ENCODE assay signal across 8 cellular contexts in genomic region chr5:158435161-158435616, GRCh38.
DNase-seq lines count a peak whose midpoint lies in the region; ATAC-seq, FAIRE-seq and TF ChIP-seq lines count a peak whose summit lies in the region.

No MANE protein-coding gene starts in this region.

- no peak overlapping the region for H2BK120ac ChIP-seq in trophoblast cell (ENCODE audit: insufficient read depth, low read length, poor library complexity)

- no peaks in the 10 kb centered on the region for H3K4me1 ChIP-seq in pancreas
- no peaks in the 10 kb centered on the region for H3K4me1 ChIP-seq in trophoblast cell (ENCODE audit: control insufficient read depth in 1 of 2, insufficient read depth in 2 of 2, low read length in 2 of 2)

- TF ChIP-seq CTCF in NB4 (IDR thresholded peaks at IDR 0.05; ENCODE audit: low read depth, low read length), result no peak
- no peak for TF ChIP-seq CTCF in pancreas (IDR thresholded peaks at IDR 0.05)

- H3K18ac ChIP-seq in trophoblast cell (ENCODE audit: low read length), result no peak overlapping the region

- no peak overlapping the region for H2AK5ac ChIP-seq in trophoblast cell (ENCODE audit: low read length)

- no peaks in the 10 kb centered on the region for H3K79me2 ChIP-seq in trophoblast cell (ENCODE audit: control insufficient read depth, insufficient read depth, low read length, poor library complexity)

- no peak for TF ChIP-seq POLR2A in NB4 (IDR thresholded peaks at IDR 0.05; ENCODE audit: extremely low read depth, insufficient read length)

- FAIRE-seq in pancreas (lab: Jason Lieb, UNC), result no peak

- H3K27ac ChIP-seq in pancreas (no peak overlapping the region), trophoblast cell (ENCODE audit: low read depth, low read length) (no peak overlapping the region)

- H3K36me3 ChIP-seq in pancreas, result no peaks in the 10 kb centered on the region
- H3K36me3 ChIP-seq in trophoblast cell (ENCODE audit: control insufficient read depth in 1 of 2, insufficient read depth in 2 of 2, low read length in 2 of 2), result no peaks in the 10 kb centered on the region

- H3K79me1 ChIP-seq in trophoblast cell (ENCODE audit: low read length), result no peaks in the 10 kb centered on the region

- H2BK5ac ChIP-seq in trophoblast cell (ENCODE audit: low read depth, low read length, poor library complexity), result no peak overlapping the region

- H4K12ac ChIP-seq in trophoblast cell (ENCODE audit: low read depth, low read length), result no peak overlapping the region

- peak overlapping the region; percentile 1 for H3K4me3 ChIP-seq in NB4 (ENCODE audit: low read depth, low read length)
- no peak overlapping the region for H3K4me3 ChIP-seq in pancreas
- H3K4me3 ChIP-seq in trophoblast cell (ENCODE audit: low read depth, low read length), result no peak overlapping the region

- no peak overlapping the region for H3K9ac ChIP-seq in trophoblast cell (ENCODE audit: low read length)

- H3K27me3 ChIP-seq in pancreas, result no peaks in the 10 kb centered on the region
- no peaks in the 10 kb centered on the region for H3K27me3 ChIP-seq in trophoblast cell (ENCODE audit: insufficient read depth, low read length)

- H4K8ac ChIP-seq in trophoblast cell (ENCODE audit: low read depth, low read length), result no peak overlapping the region

- H4K91ac ChIP-seq in trophoblast cell (ENCODE audit: low read depth, low read length), result no peak overlapping the region

- intact Hi-C loops in pancreas (cut with DNase I), result no loop called here

- H3K9me3 ChIP-seq in pancreas, result no peaks in the 10 kb centered on the region
- no peaks in the 10 kb centered on the region for H3K9me3 ChIP-seq in trophoblast cell (ENCODE audit: insufficient read depth, low read depth, low read length)

- ATAC-seq in GM18499 (IDR thresholded peaks at IDR 0.05; ENCODE audit: insufficient read depth, unreplicated experiment), result peak; percentile 41
- peak; percentile 61 for ATAC-seq in HG02571 (IDR thresholded peaks at IDR 0.05; ENCODE audit: unreplicated experiment)
- ATAC-seq in pancreas, result no peak

- 70 to 82% methylated on average over 4 of the region's 4 CpGs for WGBS in pancreas, 2 donors
- no CpG with 5 or more reads among the region's 4 CpGs for WGBS in trophoblast cell (ENCODE audit: extremely low coverage, insufficient coverage, insufficient read length)

- H2BK12ac ChIP-seq in trophoblast cell (ENCODE audit: low read length), result no peak overlapping the region

- no peak overlapping the region for H3K14ac ChIP-seq in trophoblast cell (ENCODE audit: low read length)

- H2AFZ ChIP-seq in trophoblast cell (ENCODE audit: insufficient read depth, low read length, poor library complexity), result no peak overlapping the region

- no peak overlapping the region for H3K4ac ChIP-seq in trophoblast cell (ENCODE audit: low read depth, low read length)

- no peak overlapping the region for H3K4me2 ChIP-seq in trophoblast cell (ENCODE audit: low read length)

- no peak overlapping the region for H3K23ac ChIP-seq in trophoblast cell (ENCODE audit: low read length)

- DNase-seq in NB4 (ENCODE audit: low read depth) (peak; percentile 83), iris pigment epithelial cell (ENCODE audit: low read depth) (peak; percentile 48), NCI-H2227 (lab: John Stamatoyannopoulos, UW; ENCODE audit: unreplicated experiment) (no peak), pancreas (no peak), trophoblast cell (no peak), HuH-7 (ENCODE audit: low spot score) (no peak)

Comparison
In these comparisons a context has a peak if more than half of its experiments do, and no peak if none do; other contexts are left out.
1. ATAC-seq: peak in GM18499 (single experiment) and HG02571 (single experiment); none in pancreas (0 of 4).
2. DNase-seq: peak in NB4 (single experiment) and iris pigment epithelial cell (single experiment); none in NCI-H2227 (single experiment), pancreas (0 of 6), trophoblast cell (0 of 2) and HuH-7 (single experiment).